Comparison of ENCODE assay signal across 1 cellular context in the genomic region with DNA sequence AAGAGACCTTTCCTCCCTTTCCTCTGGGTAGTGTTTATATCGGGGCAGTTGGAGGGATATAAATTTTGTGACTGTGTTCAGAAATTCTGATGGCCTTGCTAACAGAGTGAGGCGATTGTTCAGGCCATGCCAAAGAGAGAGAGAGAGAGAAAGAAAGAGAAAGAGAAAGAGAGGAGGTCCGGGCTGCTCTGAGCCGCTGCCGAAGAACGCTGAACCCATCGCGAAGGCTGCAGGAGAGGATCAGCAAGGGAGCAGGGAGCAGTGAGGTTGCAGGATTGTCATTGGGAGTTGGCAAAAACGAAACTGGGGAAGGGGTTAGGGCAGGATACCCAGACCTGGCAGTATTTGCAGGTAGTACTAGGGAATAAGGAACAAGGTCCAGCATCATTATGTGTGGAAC.
TF ChIP-seq lines count a peak whose summit lies in the region.

No MANE protein-coding gene starts in this region.

TF ChIP-seq in SK-N-SH, 30 proteins besides CTCF, POLR2A, EP300 and RAD21 (continued from another document):
- TF ChIP-seq, protein P1, sequence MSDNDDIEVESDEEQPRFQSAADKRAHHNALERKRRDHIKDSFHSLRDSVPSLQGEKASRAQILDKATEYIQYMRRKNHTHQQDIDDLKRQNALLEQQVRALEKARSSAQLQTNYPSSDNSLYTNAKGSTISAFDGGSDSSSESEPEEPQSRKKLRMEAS (IDR thresholded peaks at IDR 0.05; ENCODE audit: low read depth) = no peak
- TF ChIP-seq ELF1 (IDR thresholded peaks at IDR 0.05) (no peak), TCF12 (IDR thresholded peaks at IDR 0.05) (no peak), JUND (IDR thresholded peaks at IDR 0.05) (no peak), MXI1 (IDR thresholded peaks at IDR 0.05; ENCODE audit: low read depth, low read length) (no peak), GATA2 (CRISPR knock-in tag; IDR thresholded peaks at IDR 0.05) (no peak), SIN3A (IDR thresholded peaks at IDR 0.05; ENCODE audit: borderline replicate concordance, low read depth, low read length) (no peak), CHD2 (IDR thresholded peaks at IDR 0.05; ENCODE audit: low read length, partially characterized antibody) (no peak)
- TF ChIP-seq, protein P2, sequence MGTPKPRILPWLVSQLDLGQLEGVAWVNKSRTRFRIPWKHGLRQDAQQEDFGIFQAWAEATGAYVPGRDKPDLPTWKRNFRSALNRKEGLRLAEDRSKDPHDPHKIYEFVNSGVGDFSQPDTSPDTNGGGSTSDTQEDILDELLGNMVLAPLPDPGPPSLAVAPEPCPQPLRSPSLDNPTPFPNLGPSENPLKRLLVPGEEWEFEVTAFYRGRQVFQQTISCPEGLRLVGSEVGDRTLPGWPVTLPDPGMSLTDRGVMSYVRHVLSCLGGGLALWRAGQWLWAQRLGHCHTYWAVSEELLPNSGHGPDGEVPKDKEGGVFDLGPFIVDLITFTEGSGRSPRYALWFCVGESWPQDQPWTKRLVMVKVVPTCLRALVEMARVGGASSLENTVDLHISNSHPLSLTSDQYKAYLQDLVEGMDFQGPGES (IDR thresholded peaks at IDR 0.05; ENCODE audit: low read depth, low read length) = no peak
- TF ChIP-seq, protein P3, sequence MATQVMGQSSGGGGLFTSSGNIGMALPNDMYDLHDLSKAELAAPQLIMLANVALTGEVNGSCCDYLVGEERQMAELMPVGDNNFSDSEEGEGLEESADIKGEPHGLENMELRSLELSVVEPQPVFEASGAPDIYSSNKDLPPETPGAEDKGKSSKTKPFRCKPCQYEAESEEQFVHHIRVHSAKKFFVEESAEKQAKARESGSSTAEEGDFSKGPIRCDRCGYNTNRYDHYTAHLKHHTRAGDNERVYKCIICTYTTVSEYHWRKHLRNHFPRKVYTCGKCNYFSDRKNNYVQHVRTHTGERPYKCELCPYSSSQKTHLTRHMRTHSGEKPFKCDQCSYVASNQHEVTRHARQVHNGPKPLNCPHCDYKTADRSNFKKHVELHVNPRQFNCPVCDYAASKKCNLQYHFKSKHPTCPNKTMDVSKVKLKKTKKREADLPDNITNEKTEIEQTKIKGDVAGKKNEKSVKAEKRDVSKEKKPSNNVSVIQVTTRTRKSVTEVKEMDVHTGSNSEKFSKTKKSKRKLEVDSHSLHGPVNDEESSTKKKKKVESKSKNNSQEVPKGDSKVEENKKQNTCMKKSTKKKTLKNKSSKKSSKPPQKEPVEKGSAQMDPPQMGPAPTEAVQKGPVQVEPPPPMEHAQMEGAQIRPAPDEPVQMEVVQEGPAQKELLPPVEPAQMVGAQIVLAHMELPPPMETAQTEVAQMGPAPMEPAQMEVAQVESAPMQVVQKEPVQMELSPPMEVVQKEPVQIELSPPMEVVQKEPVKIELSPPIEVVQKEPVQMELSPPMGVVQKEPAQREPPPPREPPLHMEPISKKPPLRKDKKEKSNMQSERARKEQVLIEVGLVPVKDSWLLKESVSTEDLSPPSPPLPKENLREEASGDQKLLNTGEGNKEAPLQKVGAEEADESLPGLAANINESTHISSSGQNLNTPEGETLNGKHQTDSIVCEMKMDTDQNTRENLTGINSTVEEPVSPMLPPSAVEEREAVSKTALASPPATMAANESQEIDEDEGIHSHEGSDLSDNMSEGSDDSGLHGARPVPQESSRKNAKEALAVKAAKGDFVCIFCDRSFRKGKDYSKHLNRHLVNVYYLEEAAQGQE (IDR thresholded peaks at IDR 0.05; ENCODE audit: low read depth, low read length) = no peak
TF ChIP-seq in SK-N-SH: peak in this region for 0.
